In genomic region chr11:75938543-75938942, GRCh38 we compare ENCODE assay signal across 24 cellular contexts.
DNase-seq lines count a peak whose midpoint lies in the region; ATAC-seq and TF ChIP-seq lines count a peak whose summit lies in the region.
"Had no signal": no experiment of that assay in that cellular context is flagged by ENCODE, and none has a peak within 500 bp of the region (broad histone marks: within the 10 kb centered on the region; RNA-seq: fewer than 3 reads in every experiment).

No MANE protein-coding gene starts in this region.

- H3K9ac ChIP-seq in mesenchymal stem cell (ENCODE audit: low read length) = peak overlapping the region; percentile 45

- H3K23ac ChIP-seq in mesenchymal stem cell (ENCODE audit: low read length in 2 of 2) = no peak overlapping the region

- H3K4me3 ChIP-seq in ACC112 (ENCODE audit: low read depth, low read length) (no peak overlapping the region), mesenchymal stem cell (ENCODE audit: insufficient read depth in 1 of 2, low read depth in 1 of 2, low read length in 2 of 2) (no peak overlapping the region)
- H3K4me3 ChIP-seq: PC-9, upper lobe of left lung had no signal

- no peak overlapping the region for H2BK12ac ChIP-seq in mesenchymal stem cell (ENCODE audit: low read length in 2 of 2)

- H2AFZ ChIP-seq in ACC112 (ENCODE audit: low read length, unreplicated experiment) = no peak overlapping the region
- H2AFZ ChIP-seq in mesenchymal stem cell (ENCODE audit: low read depth, low read length) = no peak overlapping the region
- H2AFZ ChIP-seq: PC-9 had no signal

- peak; percentile 25 for DNase-seq in HFFc6
- peak; percentile 67 for DNase-seq in dermis blood vessel endothelial cell
- peak; percentile 53 for DNase-seq in mesenchymal stem cell
- no peak for DNase-seq in DMS53 (lab: John Stamatoyannopoulos, UW)
- no peak for DNase-seq in stimulated activated CD8-positive, alpha-beta memory T cell treated with anti-CD3 and anti-CD28 coated beads, Interleukin-4, amount 100 ng/mL, for 48 hours
- DNase-seq: ACHN; activated CD4-positive, CD25-positive, alpha-beta regulatory T cell treated with anti-CD3 and anti-CD28 coated beads, Interleukin-2, amount 50 U/mL, for 72 hours; activated CD8-positive, alpha-beta memory T cell treated with anti-CD3 and anti-CD28 coated beads, Interleukin-2, amount 10 ng/mL, durations not matched to agents 7 days and 5 days; activated effector memory CD4-positive, alpha-beta T cell treated with Interleukin-2 at 50 U/mL for 16 hours; amniotic stem cell; GDM1; KG1; mammary epithelial cell; NCI-H1048; NCI-H526 treated with DMSO at 0.1 percent for 48 hours; PC-9; stimulated activated CD4-positive, alpha-beta T cell treated with anti-CD3 and anti-CD28 coated beads, Interleukin-15, amount 100 ng/mL, for 24 hours; stimulated activated naive CD4-positive, alpha-beta T cell treated with Interleukin-2 at 50 U/mL for 16 hours; T1000; upper lobe of left lung had no signal

- no peak overlapping the region for H3K27ac Mint-ChIP-seq in HFFc6
- H3K27ac Mint-ChIP-seq: activated CD8-positive, alpha-beta memory T cell treated with anti-CD3 and anti-CD28 coated beads, Interleukin-2, amount 10 ng/mL, durations not matched to agents 7 days and 5 days; natural killer cell treated with Interleukin-12 subunit alpha and Interleukin-12 subunit beta and Interleukin-15 and Interleukin-18, amount 100 ng/mL, for 72 hours had no signal

- no peak overlapping the region for H2BK120ac ChIP-seq in mesenchymal stem cell (ENCODE audit: low read depth, low read length)

- no peaks in the 10 kb centered on the region for H3K9me3 ChIP-seq in mesenchymal stem cell (ENCODE audit: control insufficient read depth, low read length)
- H3K9me3 ChIP-seq: upper lobe of left lung had no signal

- no peak overlapping the region for H2BK5ac ChIP-seq in mesenchymal stem cell (ENCODE audit: low read depth, low read length, poor library complexity, severe bottlenecking)

- H3K9me3 Mint-ChIP-seq in HFFc6 = no peaks in the 10 kb centered on the region
- H3K9me3 Mint-ChIP-seq: natural killer cell treated with Interleukin-12 subunit alpha and Interleukin-12 subunit beta and Interleukin-15 and Interleukin-18, amount 100 ng/mL, for 72 hours had no signal

- no peak overlapping the region for H3K18ac ChIP-seq in mesenchymal stem cell (ENCODE audit: low read depth in 1 of 2, low read length in 2 of 2)

- H3K4me3 Mint-ChIP-seq in HFFc6 = no peak overlapping the region
- H3K4me3 Mint-ChIP-seq: activated CD8-positive, alpha-beta memory T cell treated with anti-CD3 and anti-CD28 coated beads, Interleukin-2, amount 10 ng/mL, durations not matched to agents 7 days and 5 days; natural killer cell treated with Interleukin-12 subunit alpha and Interleukin-12 subunit beta and Interleukin-15 and Interleukin-18, amount 100 ng/mL, for 72 hours had no signal

- H3K79me1 ChIP-seq in mesenchymal stem cell (replicated peaks; ENCODE audit: low read length, poor library complexity, severe bottlenecking) = peaks cover 5% of the 10 kb centered on the region

- H3K4me1 Mint-ChIP-seq in HFFc6 (ENCODE audit: low read depth) = no peaks in the 10 kb centered on the region

- H3K36me3 ChIP-seq in ACC112 (ENCODE audit: insufficient read depth, low read length) = no peaks in the 10 kb centered on the region
- no peaks in the 10 kb centered on the region for H3K36me3 ChIP-seq in mesenchymal stem cell (ENCODE audit: control insufficient read depth in 1 of 2, insufficient read depth in 2 of 2, low read depth in 1 of 2, low read length in 2 of 2)
- H3K36me3 ChIP-seq: upper lobe of left lung had no signal

- no peak overlapping the region for H2BK15ac ChIP-seq in mesenchymal stem cell (ENCODE audit: low read depth, poor library complexity, severe bottlenecking)

- H3K27me3 ChIP-seq in ACC112 (ENCODE audit: insufficient read depth, low read length) = no peaks in the 10 kb centered on the region
- H3K27me3 ChIP-seq in mesenchymal stem cell (ENCODE audit: control insufficient read depth in 1 of 2, insufficient read depth in 1 of 2, low read length in 2 of 2) = no peaks in the 10 kb centered on the region
- H3K27me3 ChIP-seq: upper lobe of left lung had no signal

- 37% methylated on average over 3 of the region's 3 CpGs for WGBS in mesenchymal stem cell

- H3K4me2 ChIP-seq in mesenchymal stem cell (ENCODE audit: low read length, poor library complexity, severe bottlenecking) = no peak overlapping the region
- H3K4me2 ChIP-seq: PC-9 had no signal

- H3K4me1 ChIP-seq in ACC112 (ENCODE audit: control insufficient read depth, insufficient read depth, low read length, unreplicated experiment) = peaks cover 40% of the 10 kb centered on the region
- H3K4me1 ChIP-seq in mesenchymal stem cell (ENCODE audit: control insufficient read depth, insufficient read depth, low read depth, low read length) = no peaks in the 10 kb centered on the region

- H2AK5ac ChIP-seq in mesenchymal stem cell (ENCODE audit: low read length, severe bottlenecking) = no peak overlapping the region

- H3K27ac ChIP-seq in ACC112 (ENCODE audit: low read depth, low read length) (peak overlapping the region; percentile 49), mesenchymal stem cell (ENCODE audit: low read length, poor library complexity, severe bottlenecking) (no peak overlapping the region)
- H3K27ac ChIP-seq: PC-9, upper lobe of left lung had no signal

- TF ChIP-seq CTCF in HFFc6 (IDR thresholded peaks at IDR 0.05) = no peak

- H4K91ac ChIP-seq in mesenchymal stem cell (ENCODE audit: low read length) = no peak overlapping the region

- no peaks in the 10 kb centered on the region for H3K27me3 Mint-ChIP-seq in HFFc6 (ENCODE audit: insufficient read depth)
- H3K27me3 Mint-ChIP-seq: activated CD8-positive, alpha-beta memory T cell treated with anti-CD3 and anti-CD28 coated beads, Interleukin-2, amount 10 ng/mL, durations not matched to agents 7 days and 5 days; natural killer cell treated with Interleukin-12 subunit alpha and Interleukin-12 subunit beta and Interleukin-15 and Interleukin-18, amount 100 ng/mL, for 72 hours had no signal

- ATAC-seq in HG02588 (IDR thresholded peaks at IDR 0.05; ENCODE audit: unreplicated experiment) (no peak), GM21447 (IDR thresholded peaks at IDR 0.05; ENCODE audit: unreplicated experiment) (no peak)
- ATAC-seq: activated CD8-positive, alpha-beta memory T cell treated with anti-CD3 and anti-CD28 coated beads, Interleukin-2, amount 10 ng/mL, durations not matched to agents 7 days and 5 days; natural killer cell treated with Interleukin-12 subunit alpha and Interleukin-12 subunit beta and Interleukin-15 and Interleukin-18, amount 100 ng/mL, for 72 hours had no signal

- no peak overlapping the region for H3K4ac ChIP-seq in mesenchymal stem cell (ENCODE audit: low read depth in 1 of 2, low read length in 2 of 2)

- H3K36me3 Mint-ChIP-seq in HFFc6 (ENCODE audit: low read depth) = no peaks in the 10 kb centered on the region
- H3K36me3 Mint-ChIP-seq: activated CD8-positive, alpha-beta memory T cell treated with anti-CD3 and anti-CD28 coated beads, Interleukin-2, amount 10 ng/mL, durations not matched to agents 7 days and 5 days; natural killer cell treated with Interleukin-12 subunit alpha and Interleukin-12 subunit beta and Interleukin-15 and Interleukin-18, amount 100 ng/mL, for 72 hours had no signal

- no peak overlapping the region for H4K8ac ChIP-seq in mesenchymal stem cell (ENCODE audit: low read length)

- H3K14ac ChIP-seq in mesenchymal stem cell (ENCODE audit: low read length in 2 of 2) = peak overlapping the region in 1 of 2 experiments; percentile 57

- H3K79me2 ChIP-seq in ACC112 (ENCODE audit: control insufficient read depth, insufficient read depth, low read length, unreplicated experiment) = peaks cover 14% of the 10 kb centered on the region

Comparison
In these comparisons a context has a peak if more than half of its experiments do, and no peak if none do; other contexts are left out.
1. DNase-seq: peak in HFFc6 (single experiment), dermis blood vessel endothelial cell (single experiment) and mesenchymal stem cell (single experiment); none in DMS53 (single experiment) and stimulated activated CD8-positive, alpha-beta memory T cell treated with anti-CD3 and anti-CD28 coated beads, Interleukin-4, amount 100 ng/mL, for 48 hours (single experiment).